25 cellular contexts compared by ENCODE assay signal in the genomic region with DNA sequence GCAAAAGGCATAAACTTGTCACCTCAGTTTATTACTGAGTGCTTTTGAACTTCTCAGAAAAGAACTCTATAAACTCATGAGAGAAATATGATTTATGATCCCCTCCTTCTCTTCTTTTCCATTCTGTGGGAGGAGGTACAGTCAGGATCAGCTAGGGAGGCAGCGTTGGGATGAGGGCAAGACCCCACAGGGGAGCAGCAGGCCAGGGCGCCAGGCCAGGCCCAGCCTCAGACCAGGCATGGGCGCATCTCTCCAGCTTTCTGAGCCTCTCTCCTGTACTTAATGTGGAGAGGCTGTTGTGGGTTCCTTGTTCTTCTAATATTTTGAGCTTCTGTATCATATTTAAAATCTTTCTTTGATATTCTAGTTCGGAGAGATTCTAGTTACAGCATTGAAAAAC.
DNase-seq lines count a peak whose midpoint lies in the region; ATAC-seq, FAIRE-seq and TF ChIP-seq lines count a peak whose summit lies in the region.
"Had no signal": no experiment of that assay in that cellular context is flagged by ENCODE, and none has a peak within 500 bp of the region (broad histone marks: within the 10 kb centered on the region; RNA-seq: fewer than 3 reads in every experiment).

No MANE protein-coding gene starts in this region.

- H3K36me3 Mint-ChIP-seq in H9 (ENCODE audit: insufficient read depth in 1 of 3, low read depth in 3 of 3) = peaks cover 33 to 61% (median 60%) of the 10 kb centered on the region in 3 experiments
- peaks cover 9% of the 10 kb centered on the region for H3K36me3 Mint-ChIP-seq in astrocyte (ENCODE audit: low read depth, unreplicated experiment)
- H3K36me3 Mint-ChIP-seq in Calu3 (ENCODE audit: insufficient read depth, unreplicated experiment) = peaks cover 19% of the 10 kb centered on the region

- H3K27me3 Mint-ChIP-seq in H9 (ENCODE audit: low read depth) (no peaks in the 10 kb centered on the region), astrocyte (ENCODE audit: low read depth, unreplicated experiment) (no peaks in the 10 kb centered on the region), Calu3 (ENCODE audit: unreplicated experiment) (no peaks in the 10 kb centered on the region)
- H3K27me3 Mint-ChIP-seq: activated naive CD4-positive, alpha-beta T cell treated with anti-CD3 and anti-CD28 coated beads, Interleukin-2, amount 50 U/mL, for 24 hours; CD4-positive, CD25-positive, alpha-beta regulatory T cell; stimulated activated memory B cell treated with anti-CD40 and anti-IgM and Interleukin-4, amounts not matched to agents 10 μg/mL and 1 μg/mL and 100 μg/mL, for 72 hours had no signal

- no peak overlapping the region for H3K4ac ChIP-seq in H9 (ENCODE audit: low read depth, low read length)

- DNase-seq in H9 = no peak
- no peak for DNase-seq in astrocyte (ENCODE audit: low read depth)
- no peak for DNase-seq in iPS DF 6.9 (ENCODE audit: low read depth, low spot score)
- no peak for DNase-seq in D341Med (ENCODE audit: low spot score)
- DNase-seq in Calu3 = no peak
- DNase-seq in midbrain (lab: John Stamatoyannopoulos, UW) = no peak
- DNase-seq: AML-193; CD4-positive, CD25-positive, alpha-beta regulatory T cell; cortex of kidney; effector memory CD8-positive, alpha-beta T cell; foreskin fibroblast; HCEC 1CT; Kasumi-1; naive thymus-derived CD8-positive, alpha-beta T cell; NCI-H1417 treated with DMSO at 0.1 percent for 48 hours; NCI-H2029 treated with DMSO at 0.1 percent for 48 hours; NCI-H526; occipital lobe; PC-9 had no signal

- H3K4me3 Mint-ChIP-seq in H9 = peak overlapping the region; percentile 34 to 53; a peak in 3 of 5 replicates
- no peak overlapping the region for H3K4me3 Mint-ChIP-seq in astrocyte (ENCODE audit: unreplicated experiment)
- no peak overlapping the region for H3K4me3 Mint-ChIP-seq in Calu3 (ENCODE audit: low read depth, unreplicated experiment)
- H3K4me3 Mint-ChIP-seq: activated naive CD4-positive, alpha-beta T cell treated with anti-CD3 and anti-CD28 coated beads, Interleukin-2, amount 50 U/mL, for 24 hours; CD4-positive, CD25-positive, alpha-beta regulatory T cell; effector memory CD8-positive, alpha-beta T cell; naive thymus-derived CD8-positive, alpha-beta T cell; stimulated activated memory B cell treated with anti-CD40 and anti-IgM and Interleukin-4, amounts not matched to agents 10 μg/mL and 1 μg/mL and 100 μg/mL, for 72 hours had no signal

- no peak overlapping the region for H2BK12ac ChIP-seq in H9 (ENCODE audit: insufficient read length, low read depth, low read length)

- no peak overlapping the region for H3K56ac ChIP-seq in H9 (ENCODE audit: insufficient read length, low read depth, low read length)

- CTCF ChIA-PET in Calu3 (lab: Charles Lee) = interaction anchor here (0.9 kb wide), 1 partner anchor 14 kb away, joined by 3 read pairs; no protein-coding TSS in a partner anchor

- H4K20me1 ChIP-seq in H9 (ENCODE audit: control insufficient read depth, insufficient read depth, insufficient read length) (no peaks in the 10 kb centered on the region), astrocyte (ENCODE audit: insufficient read depth, low read length) (no peaks in the 10 kb centered on the region)

- no CpG with 5 or more reads among the region's 4 CpGs for WGBS in H9 (ENCODE audit: extremely low coverage, insufficient read length, low lambda C conversion rate)
- no CpG with 5 or more reads among the region's 4 CpGs for WGBS in iPS DF 6.9 (ENCODE audit: insufficient coverage, insufficient read length)

- H3K4me1 Mint-ChIP-seq in H9 (peaks cover 66 to 74% of the 10 kb centered on the region in 2 experiments), astrocyte (ENCODE audit: low read depth, unreplicated experiment) (peaks cover 25% of the 10 kb centered on the region), Calu3 (ENCODE audit: low read depth, unreplicated experiment) (peaks cover 17% of the 10 kb centered on the region)
- H3K4me1 Mint-ChIP-seq: CD4-positive, CD25-positive, alpha-beta regulatory T cell; naive thymus-derived CD8-positive, alpha-beta T cell; stimulated activated memory B cell treated with anti-CD40 and anti-IgM and Interleukin-4, amounts not matched to agents 10 μg/mL and 1 μg/mL and 100 μg/mL, for 72 hours had no signal

- no peak for TF ChIP-seq CTCF in H9 (conservative IDR thresholded peaks at IDR 0.05)
- no peak for TF ChIP-seq CTCF in astrocyte (IDR thresholded peaks at IDR 0.05; ENCODE audit: insufficient read depth, low read depth, low read length)
- TF ChIP-seq CTCF in Calu3 (IDR thresholded peaks at IDR 0.05; ENCODE audit: unreplicated experiment) = no peak

- no peak for FAIRE-seq in astrocyte (lab: Jason Lieb, UNC)
- FAIRE-seq: kidney had no signal

- H3K23me2 ChIP-seq in H9 (ENCODE audit: insufficient read length, low read depth, low read length, poor library complexity, severe bottlenecking) = no peaks in the 10 kb centered on the region

- no peak overlapping the region for H4K8ac ChIP-seq in H9 (replicated peaks; ENCODE audit: insufficient read length, low read depth, low read length)

- no peak overlapping the region for H2BK120ac ChIP-seq in H9 (ENCODE audit: low read depth, low read length, poor library complexity, severe bottlenecking)

- no peak overlapping the region for H3K18ac ChIP-seq in H9 (ENCODE audit: insufficient read length, low read depth, low read length)

- H3K9me3 ChIP-seq in H9 (ENCODE audit: control insufficient read depth, low read depth, low read length) (no peaks in the 10 kb centered on the region), astrocyte (ENCODE audit: insufficient read depth, low read depth, low read length) (no peaks in the 10 kb centered on the region), iPS DF 6.9 (ENCODE audit: control insufficient read depth, insufficient read depth, low read length) (no peaks in the 10 kb centered on the region), subcutaneous abdominal adipose tissue (ENCODE audit: control insufficient read depth in 5 of 5, low read length in 5 of 5) (peaks cover 0 to 2% (median 0%) of the 10 kb centered on the region in 5 donors)

- H3K4me3 ChIP-seq in astrocyte (ENCODE audit: insufficient read depth, low read depth, low read length) (no peak overlapping the region), iPS DF 6.9 (ENCODE audit: low read length) (no peak overlapping the region), subcutaneous abdominal adipose tissue (ENCODE audit: low read depth in 1 of 5, low read length in 5 of 5) (no peak overlapping the region)
- H3K4me3 ChIP-seq: cardiac muscle cell, PC-9 had no signal

- H3T11ph ChIP-seq in H9 (ENCODE audit: low read length) = no peak overlapping the region

- H3K79me2 ChIP-seq in H9 (ENCODE audit: insufficient read depth, low read length) (peaks cover 2% of the 10 kb centered on the region; the same call in 1 of the 2 replicates), astrocyte (ENCODE audit: insufficient read depth, low read length) (no peaks in the 10 kb centered on the region)

- H3K23ac ChIP-seq in H9 (ENCODE audit: insufficient read length, low read depth, low read length) = no peak overlapping the region

- H4K5ac ChIP-seq in H9 (ENCODE audit: insufficient read length, low read depth, low read length) = no peak overlapping the region

- H2BK15ac ChIP-seq in H9 (ENCODE audit: low read depth, low read length) = no peak overlapping the region

- no TSS peak for BruUV-seq in Calu3 (replicated peaks; lab: Mats Ljungman, UMichigan)

- peaks cover 21% of the 10 kb centered on the region for H3K4me1 ChIP-seq in H9 (ENCODE audit: insufficient read depth, low read length)
- peaks cover 12% of the 10 kb centered on the region for H3K4me1 ChIP-seq in astrocyte (ENCODE audit: insufficient read depth, low read length)
- peaks cover 6% of the 10 kb centered on the region for H3K4me1 ChIP-seq in iPS DF 6.9 (ENCODE audit: control insufficient read depth, insufficient read depth, low read length)
- peaks cover 2 to 47% (median 25%) of the 10 kb centered on the region in 5 donors for H3K4me1 ChIP-seq in subcutaneous abdominal adipose tissue (ENCODE audit: control insufficient read depth in 5 of 5, insufficient read depth in 5 of 5, low read length in 5 of 5)

- H4K91ac ChIP-seq in H9 (ENCODE audit: insufficient read length, low read depth, low read length) = no peak overlapping the region

- intact Hi-C loops in Calu3 (cut with micrococcal nuclease; ENCODE audit: unreplicated experiment) = no loop called here

- H3K9me3 Mint-ChIP-seq in H9 (peaks cover 5 to 9% of the 10 kb centered on the region in 2 experiments; a peak in 3 of 5 replicates), astrocyte (ENCODE audit: unreplicated experiment) (peaks cover 5% of the 10 kb centered on the region), Calu3 (ENCODE audit: low read depth, unreplicated experiment) (peaks cover 4% of the 10 kb centered on the region)
- H3K9me3 Mint-ChIP-seq: activated naive CD4-positive, alpha-beta T cell treated with anti-CD3 and anti-CD28 coated beads, Interleukin-2, amount 50 U/mL, for 24 hours had no signal

- no peak overlapping the region for H2BK5ac ChIP-seq in H9 (ENCODE audit: insufficient read length, low read length)

- H3K79me1 ChIP-seq in H9 (ENCODE audit: insufficient read depth, low read depth, low read length, poor library complexity, severe bottlenecking) = peaks cover 6% of the 10 kb centered on the region

- H3K27me3 ChIP-seq in H9 (ENCODE audit: insufficient read depth, low read length) (no peaks in the 10 kb centered on the region), astrocyte (ENCODE audit: insufficient read depth, low read length) (no peaks in the 10 kb centered on the region), iPS DF 6.9 (ENCODE audit: control insufficient read depth, insufficient read depth, low read length) (no peaks in the 10 kb centered on the region; the same call in 1 of the 2 replicates), subcutaneous abdominal adipose tissue (ENCODE audit: control insufficient read depth in 5 of 5, insufficient read depth in 4 of 5, low read length in 5 of 5) (no peaks in the 10 kb centered on the region)
- H3K27me3 ChIP-seq: cardiac muscle cell had no signal

- H2BK20ac ChIP-seq in H9 (ENCODE audit: low read depth, low read length, poor library complexity, severe bottlenecking) = no peak overlapping the region

- H3K4me2 ChIP-seq in H9 (ENCODE audit: insufficient read depth, insufficient read length, low read length) (no peak overlapping the region), astrocyte (ENCODE audit: low read length) (peak overlapping the region; percentile 53)
- H3K4me2 ChIP-seq: PC-9 had no signal

- H3K9ac ChIP-seq in H9 (ENCODE audit: extremely low read depth, insufficient read length, low read length) (no peak overlapping the region), astrocyte (ENCODE audit: low read length) (no peak overlapping the region), subcutaneous abdominal adipose tissue (ENCODE audit: low read length in 5 of 5) (peak overlapping the region in 1 of 5 donors; percentile 48)

- no peak overlapping the region for H3K14ac ChIP-seq in H9 (ENCODE audit: insufficient read depth, low read length)

- H2AFZ ChIP-seq in H9 (ENCODE audit: low read length) = no peak overlapping the region
- no peak overlapping the region for H2AFZ ChIP-seq in astrocyte (ENCODE audit: low read depth, low read length)
- H2AFZ ChIP-seq: PC-9 had no signal

- H3K27ac ChIP-seq in H9 (ENCODE audit: insufficient read length, low read depth, low read length) (peak overlapping the region; percentile 62), astrocyte (ENCODE audit: low read depth, low read length) (no peak overlapping the region), iPS DF 6.9 (ENCODE audit: low read length) (peak overlapping the region; percentile 98), subcutaneous abdominal adipose tissue (ENCODE audit: low read depth, low read length) (peak overlapping the region; percentile 69)
- H3K27ac ChIP-seq: PC-9 had no signal

- H3K36me3 ChIP-seq in astrocyte (ENCODE audit: insufficient read depth, low read length) (no peaks in the 10 kb centered on the region), iPS DF 6.9 (ENCODE audit: control insufficient read depth, insufficient read depth, low read length) (no peaks in the 10 kb centered on the region), subcutaneous abdominal adipose tissue (ENCODE audit: control insufficient read depth in 5 of 5, insufficient read depth in 5 of 5, low read length in 5 of 5) (no peaks in the 10 kb centered on the region)

- H3K27ac Mint-ChIP-seq in H9 = peak overlapping the region; percentile 98 to 99 (median 98); a peak in 5 of 7 replicates
- peak overlapping the region; percentile 47 for H3K27ac Mint-ChIP-seq in astrocyte (ENCODE audit: unreplicated experiment)
- no peak overlapping the region for H3K27ac Mint-ChIP-seq in Calu3 (ENCODE audit: unreplicated experiment)
- H3K27ac Mint-ChIP-seq: effector memory CD8-positive, alpha-beta T cell; naive thymus-derived CD8-positive, alpha-beta T cell; stimulated activated memory B cell treated with anti-CD40 and anti-IgM and Interleukin-4, amounts not matched to agents 10 μg/mL and 1 μg/mL and 100 μg/mL, for 72 hours had no signal

- H2AK5ac ChIP-seq in H9 (ENCODE audit: insufficient read length, low read length) = no peak overlapping the region

- ATAC-seq in HG03175 (IDR thresholded peaks at IDR 0.05; ENCODE audit: unreplicated experiment) = no peak
- ATAC-seq: effector memory CD8-positive, alpha-beta T cell; naive thymus-derived CD8-positive, alpha-beta T cell; stimulated activated memory B cell treated with anti-CD40 and anti-IgM and Interleukin-4, amounts not matched to agents 10 μg/mL and 1 μg/mL and 100 μg/mL, for 72 hours had no signal

Comparison
In these comparisons a context has a peak if more than half of its experiments do, and no peak if none do; other contexts are left out.
1. H3K4me3 Mint-ChIP-seq: peak in H9 (2 of 2); none in astrocyte (single experiment) and Calu3 (single experiment).